15 cellular contexts compared by ENCODE assay signal in the genomic region with DNA sequence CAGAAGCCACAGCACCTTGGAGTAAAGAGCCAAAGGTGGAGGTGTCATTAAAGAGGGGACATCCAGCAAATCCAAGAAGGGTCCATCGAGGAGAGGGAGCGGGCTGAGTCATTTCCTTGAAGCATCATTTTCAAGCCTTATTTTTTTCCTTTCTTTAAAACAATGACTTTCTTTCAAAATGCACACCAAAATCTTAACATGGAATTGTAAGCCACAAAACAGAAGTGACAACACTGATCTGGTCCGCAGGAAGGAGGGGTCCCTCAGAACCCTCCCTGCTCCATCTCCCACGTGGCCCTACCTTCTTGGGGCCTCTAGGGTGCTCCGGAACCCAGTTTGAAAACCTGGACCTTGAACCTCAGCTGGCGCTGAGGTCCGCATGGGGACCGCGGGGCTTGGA. TPM values are rescaled to one million over a fixed set of nuclear protein-coding genes. Genes with fewer than 3 reads are reported as not detected.
A peak's percentile ranks its signal among the peaks of the same experiment; 100 is the strongest.
DNase-seq lines count a peak whose midpoint lies in the region; ATAC-seq and TF ChIP-seq lines count a peak whose summit lies in the region.
"Had no signal": no experiment of that assay in that cellular context is flagged by ENCODE, and none has a peak within 500 bp of the region (broad histone marks: within the 10 kb centered on the region; RNA-seq: fewer than 3 reads in every experiment).

No MANE protein-coding gene starts in this region.

- H2AFZ ChIP-seq in SK-N-SH (ENCODE audit: low read depth): no peak overlapping the region

- peak overlapping the region; percentile 40; the same call in 1 of the 2 replicates for H3K9ac ChIP-seq in SK-N-SH

- H3K27ac ChIP-seq in SK-N-SH (ENCODE audit: low read depth in 2 of 2, low read length in 1 of 2): peak overlapping the region; percentile 78
- H3K27ac ChIP-seq: 22Rv1 had no signal

- no peak for TF ChIP-seq RAD21 in SK-N-SH (IDR thresholded peaks at IDR 0.05; ENCODE audit: low read length)

- H3K4me1 Mint-ChIP-seq in activated CD4-positive, alpha-beta T cell treated with anti-CD3 and anti-CD28 coated beads, Interleukin-2, amount 10 ng/mL, durations not matched to agents 7 days and 5 days: peaks cover 39% of the 10 kb centered on the region
- H3K4me1 Mint-ChIP-seq in immature natural killer cell: peaks cover 80 to 87% of the 10 kb centered on the region in 2 donors
- H3K4me1 Mint-ChIP-seq in stimulated activated effector memory CD8-positive, alpha-beta T cell treated with anti-CD3 and anti-CD28 coated beads, Interleukin-12 subunit alpha, Interleukin-12 subunit beta, amount 100 ng/mL, for 72 hours: peaks cover 63% of the 10 kb centered on the region

- H3K27me3 Mint-ChIP-seq in activated CD4-positive, alpha-beta T cell treated with anti-CD3 and anti-CD28 coated beads, Interleukin-2, amount 10 ng/mL, durations not matched to agents 7 days and 5 days: peaks cover 5% of the 10 kb centered on the region
- H3K27me3 Mint-ChIP-seq in immature natural killer cell (ENCODE audit: low read depth in 3 of 3): peaks cover 4 to 5% (median 4%) of the 10 kb centered on the region in 3 donors

- H3K36me3 ChIP-seq in SK-N-SH (replicated peaks in 1 of 2; ENCODE audit: control insufficient read depth in 1 of 2, insufficient read depth in 2 of 2, low read length in 1 of 2): no peaks in the 10 kb centered on the region
- H3K36me3 ChIP-seq: HAP-1 had no signal

- 78% methylated on average over 9 of the region's 9 CpGs for WGBS in SK-N-SH (ENCODE audit: low lambda C conversion rate)

- no peaks in the 10 kb centered on the region for H4K20me1 ChIP-seq in SK-N-SH (ENCODE audit: insufficient read depth)

- CTCF ChIA-PET in activated CD4-positive, alpha-beta T cell treated with anti-CD3 and anti-CD28 coated beads, Interleukin-2, amount 10 ng/mL, durations not matched to agents 7 days and 5 days (lab: Charles Lee): interaction anchor here (1.2 to 1.3 kb wide), 2 partner anchors 17 to 485 kb away, joined by 3 to 4 read pairs; no protein-coding TSS in a partner anchor
- CTCF ChIA-PET in SK-N-SH (lab: Yijun Ruan, JAX): interaction anchor here (1.5 kb wide), 1 partner anchor 8 kb away, joined by 3 read pairs; no protein-coding TSS in a partner anchor

- peaks cover 10% of the 10 kb centered on the region for H3F3A ChIP-seq in SK-N-SH (replicated peaks; ENCODE audit: insufficient read depth)

- no peak overlapping the region for H3K4me3 ChIP-seq in SK-N-SH (ENCODE audit: low read depth in 2 of 2, low read length in 1 of 2)
- H3K4me3 ChIP-seq: HAP-1 had no signal

- POLR2A ChIA-PET in activated CD4-positive, alpha-beta T cell treated with anti-CD3 and anti-CD28 coated beads, Interleukin-2, amount 10 ng/mL, durations not matched to agents 7 days and 5 days (lab: Charles Lee): no interaction called here
- POLR2A ChIA-PET in SK-N-SH (lab: Yijun Ruan, JAX): no interaction called here

- peak overlapping the region; percentile 77 for H3K27ac Mint-ChIP-seq in activated CD4-positive, alpha-beta T cell treated with anti-CD3 and anti-CD28 coated beads, Interleukin-2, amount 10 ng/mL, durations not matched to agents 7 days and 5 days
- H3K27ac Mint-ChIP-seq in immature natural killer cell: peak overlapping the region; percentile 83 to 95 (median 88)
- H3K27ac Mint-ChIP-seq in stimulated activated effector memory CD8-positive, alpha-beta T cell treated with anti-CD3 and anti-CD28 coated beads, Interleukin-12 subunit alpha, Interleukin-12 subunit beta, amount 100 ng/mL, for 72 hours: peak overlapping the region; percentile 51

- no peak overlapping the region for H3K4me3 Mint-ChIP-seq in activated CD4-positive, alpha-beta T cell treated with anti-CD3 and anti-CD28 coated beads, Interleukin-2, amount 10 ng/mL, durations not matched to agents 7 days and 5 days
- peak overlapping the region; percentile 65 to 85 (median 79) for H3K4me3 Mint-ChIP-seq in immature natural killer cell
- H3K4me3 Mint-ChIP-seq in stimulated activated effector memory CD8-positive, alpha-beta T cell treated with anti-CD3 and anti-CD28 coated beads, Interleukin-12 subunit alpha, Interleukin-12 subunit beta, amount 100 ng/mL, for 72 hours: no peak overlapping the region

- H3K9me3 Mint-ChIP-seq in activated CD4-positive, alpha-beta T cell treated with anti-CD3 and anti-CD28 coated beads, Interleukin-2, amount 10 ng/mL, durations not matched to agents 7 days and 5 days: peaks cover 8% of the 10 kb centered on the region
- no peaks in the 10 kb centered on the region for H3K9me3 Mint-ChIP-seq in immature natural killer cell
- H3K9me3 Mint-ChIP-seq in stimulated activated effector memory CD8-positive, alpha-beta T cell treated with anti-CD3 and anti-CD28 coated beads, Interleukin-12 subunit alpha, Interleukin-12 subunit beta, amount 100 ng/mL, for 72 hours: no peaks in the 10 kb centered on the region

- H3K4me1 ChIP-seq in SK-N-SH (ENCODE audit: control insufficient read depth in 1 of 2, insufficient read depth in 2 of 2, low read depth in 1 of 2, low read length in 1 of 2): peaks cover 33 to 53% of the 10 kb centered on the region in 2 experiments

- H3K79me2 ChIP-seq in SK-N-SH (ENCODE audit: insufficient read depth): no peaks in the 10 kb centered on the region

- no peaks in the 10 kb centered on the region for H3K27me3 ChIP-seq in SK-N-SH (ENCODE audit: insufficient read depth)

- no peak for DNase-seq in activated CD4-positive, alpha-beta T cell treated with anti-CD3 and anti-CD28 coated beads, Interleukin-2, amount 10 ng/mL, durations not matched to agents 7 days and 5 days
- DNase-seq in activated CD4-positive, alpha-beta T cell treated with anti-CD3 and anti-CD28 coated beads, Interleukin-2, amount 50 U/mL, for 1 hour: no peak
- DNase-seq in SK-N-SH: no peak
- no peak for DNase-seq in immature natural killer cell
- DNase-seq in stimulated activated effector memory CD8-positive, alpha-beta T cell treated with anti-CD3 and anti-CD28 coated beads, Interleukin-12 subunit alpha, Interleukin-12 subunit beta, amount 100 ng/mL, for 72 hours (ENCODE audit: low spot score in 2 of 2): no peak
- no peak for DNase-seq in cerebellum (ENCODE audit: low spot score)
- DNase-seq: aorta, foreskin melanocyte, islet precursor cell, MM.1S had no signal

- TF ChIP-seq EP300 in SK-N-SH (IDR thresholded peaks at IDR 0.05; ENCODE audit: borderline replicate concordance in 1 of 2, low read depth in 1 of 2, low read length in 1 of 2): no peak

- TF ChIP-seq CTCF in SK-N-SH (IDR thresholded peaks at IDR 0.05): no peak

- H3K4me2 ChIP-seq in SK-N-SH: peak overlapping the region; percentile 56

- no peaks in the 10 kb centered on the region for H3K9me3 ChIP-seq in SK-N-SH

- peaks cover 29% of the 10 kb centered on the region for H3K36me3 Mint-ChIP-seq in activated CD4-positive, alpha-beta T cell treated with anti-CD3 and anti-CD28 coated beads, Interleukin-2, amount 10 ng/mL, durations not matched to agents 7 days and 5 days (ENCODE audit: low read depth)
- H3K36me3 Mint-ChIP-seq in immature natural killer cell: peaks cover 4 to 6% (median 5%) of the 10 kb centered on the region in 3 donors
- H3K36me3 Mint-ChIP-seq in stimulated activated effector memory CD8-positive, alpha-beta T cell treated with anti-CD3 and anti-CD28 coated beads, Interleukin-12 subunit alpha, Interleukin-12 subunit beta, amount 100 ng/mL, for 72 hours: peaks cover 69% of the 10 kb centered on the region

- no peaks in the 10 kb centered on the region for H3K9me2 ChIP-seq in SK-N-SH

- ATAC-seq in stimulated activated effector memory CD8-positive, alpha-beta T cell treated with anti-CD3 and anti-CD28 coated beads, Interleukin-12 subunit alpha, Interleukin-12 subunit beta, amount 100 ng/mL, for 72 hours: no peak
- ATAC-seq in HG03354 (IDR thresholded peaks at IDR 0.05; ENCODE audit: poor library complexity, severe bottlenecking, unreplicated experiment): no peak
- no peak for ATAC-seq in GM18867 (IDR thresholded peaks at IDR 0.05; ENCODE audit: unreplicated experiment)

TF ChIP-seq in SK-N-SH, 30 proteins besides CTCF, POLR2A, EP300 and RAD21:
- no peak for TF ChIP-seq JUND (IDR thresholded peaks at IDR 0.05)
- TF ChIP-seq FOSL2 (IDR thresholded peaks at IDR 0.05; ENCODE audit: borderline replicate concordance, low read depth): peak; percentile 32; the same call in 1 of the 2 replicates

RNA-seq across cellular contexts. Expression of a gene that starts 14.8 kb away (rescaled TPM):
- total RNA-seq in activated CD4-positive, alpha-beta T cell treated with anti-CD3 and anti-CD28 coated beads, Interleukin-2, amount 10 ng/mL, durations not matched to agents 7 days and 5 days: 10 to 100 TPM; 30.3 to 31.2 TPM
- polyA plus RNA-seq in SK-N-SH (2012; rRNA removed): 29.6 and 44.8 TPM in 2 replicates
- polyA plus RNA-seq in SK-N-SH (2012; cell fraction: cytosol; rRNA removed): 17.6 and 26.3 TPM in 2 replicates
- 41.9 and 43.1 TPM in 2 replicates for polyA plus RNA-seq in SK-N-SH (2012; cell fraction: nucleus; rRNA removed)
- 100 to 1,000 TPM in 1 of 3 donors, 10 to 100 TPM in 2; 70.3 to 116 (median 74.3) TPM for polyA plus RNA-seq in immature natural killer cell
- total RNA-seq in cerebellum: 23.6 TPM

RNA-seq across cellular contexts. Expression of a gene that starts 40.7 kb away (rescaled TPM):
- not detected for total RNA-seq in activated CD4-positive, alpha-beta T cell treated with anti-CD3 and anti-CD28 coated beads, Interleukin-2, amount 10 ng/mL, durations not matched to agents 7 days and 5 days
- 0.32 and 0.59 TPM in 2 replicates for polyA plus RNA-seq in SK-N-SH (2012; rRNA removed)
- polyA plus RNA-seq in SK-N-SH (2012; cell fraction: cytosol; rRNA removed): 0.21 and 0.23 TPM in 2 replicates
- 2.5 TPM in 2 replicates for polyA plus RNA-seq in SK-N-SH (2012; cell fraction: nucleus; rRNA removed)
- polyA plus RNA-seq in immature natural killer cell: not detected
- total RNA-seq in cerebellum: not detected
- total RNA-seq: aorta had no signal
- polyA plus RNA-seq: aorta, neural cell had no signal

Comparison
In these comparisons a context has a peak if more than half of its experiments do, and no peak if none do; other contexts are left out.
1. H3K4me3 Mint-ChIP-seq: peak in immature natural killer cell (5 of 5); none in activated CD4-positive, alpha-beta T cell treated with anti-CD3 and anti-CD28 coated beads, Interleukin-2, amount 10 ng/mL, durations not matched to agents 7 days and 5 days (single experiment) and stimulated activated effector memory CD8-positive, alpha-beta T cell treated with anti-CD3 and anti-CD28 coated beads, Interleukin-12 subunit alpha, Interleukin-12 subunit beta, amount 100 ng/mL, for 72 hours (single experiment).
2. Peak in every context shown above with its lines, with median percentiles within 50 percentile points of each other: H3K27ac Mint-ChIP-seq.